Comparison of ENCODE assay signal across 1 cellular context in genomic region chr9:8961186-8961666, GRCh38.
TF ChIP-seq lines count a peak whose summit lies in the region.

No MANE protein-coding gene starts in this region.

TF ChIP-seq in HepG2, 621 proteins besides CTCF, POLR2A, EP300 and RAD21 (continues in another document):
- no peak for TF ChIP-seq NFE2L1 (CRISPR knock-in tag; IDR thresholded peaks at IDR 0.05; ENCODE audit: borderline replicate concordance)
- TF ChIP-seq ZNF331 (CRISPR knock-in tag; IDR thresholded peaks at IDR 0.05), result peak; percentile 78
- no peak for TF ChIP-seq PAWR (CRISPR knock-in tag; IDR thresholded peaks at IDR 0.05; ENCODE audit: borderline replicate concordance)
- TF ChIP-seq HNF4A (CRISPR knock-in tag; IDR thresholded peaks at IDR 0.05), result peak; percentile 82
- no peak for TF ChIP-seq ZNF720 (CRISPR knock-in tag; IDR thresholded peaks at IDR 0.05)
- peak; percentile 44; the same call in 1 of the 2 replicates for TF ChIP-seq TFDP1 (CRISPR knock-in tag; IDR thresholded peaks at IDR 0.05; ENCODE audit: borderline replicate concordance)
- no peak for TF ChIP-seq ZNF777 (CRISPR knock-in tag; IDR thresholded peaks at IDR 0.05)
- TF ChIP-seq ZNF343 (CRISPR knock-in tag; IDR thresholded peaks at IDR 0.05), result no peak
- peak; percentile 81 for TF ChIP-seq BCL6 (CRISPR knock-in tag; IDR thresholded peaks at IDR 0.05)
- TF ChIP-seq ZNF557 (CRISPR knock-in tag; IDR thresholded peaks at IDR 0.05), result no peak
- peak in 1 of 2 experiments; percentile 71; a peak in 2 of 4 replicates for TF ChIP-seq KLF16 (CRISPR knock-in tag; IDR thresholded peaks at IDR 0.05)
- 0 out of 2 replicates have a peak, but pooled peaks have one; percentile 34 for TF ChIP-seq NR2F6 (IDR thresholded peaks at IDR 0.05)
- TF ChIP-seq NR2F6 (CRISPR knock-in tag; IDR thresholded peaks at IDR 0.05), result peak; percentile 78
- no peak for TF ChIP-seq ZNF691 (CRISPR knock-in tag; IDR thresholded peaks at IDR 0.05; ENCODE audit: borderline replicate concordance, low read depth)
- TF ChIP-seq ATF4 (CRISPR knock-in tag; IDR thresholded peaks at IDR 0.05), result peak in 1 of 2 experiments; percentile 95; a peak in 2 of 4 replicates
- TF ChIP-seq CEBPZ (IDR thresholded peaks at IDR 0.05; ENCODE audit: low read length), result no peak
- peak; percentile 92 for TF ChIP-seq SALL1 (CRISPR knock-in tag; IDR thresholded peaks at IDR 0.05)
- TF ChIP-seq ZBTB39 (CRISPR knock-in tag; IDR thresholded peaks at IDR 0.05), result no peak
- TF ChIP-seq MEIS1 (CRISPR knock-in tag; IDR thresholded peaks at IDR 0.05; ENCODE audit: borderline replicate concordance), result no peak
- TF ChIP-seq KAT8 (CRISPR knock-in tag; IDR thresholded peaks at IDR 0.05), result peak; percentile 80
- TF ChIP-seq GABPB1 (CRISPR knock-in tag; IDR thresholded peaks at IDR 0.05), result peak; percentile 22; the same call in 1 of the 2 replicates
- no peak for TF ChIP-seq ZKSCAN5 (CRISPR knock-in tag; IDR thresholded peaks at IDR 0.05)
- TF ChIP-seq ARNT2 (CRISPR knock-in tag; IDR thresholded peaks at IDR 0.05; ENCODE audit: low read depth), result no peak
- TF ChIP-seq LRRFIP1 (CRISPR knock-in tag; conservative IDR thresholded peaks at IDR 0.05), result no peak
- TF ChIP-seq PPARG (CRISPR knock-in tag; conservative IDR thresholded peaks at IDR 0.05), result peak; percentile 96
- TF ChIP-seq FOXA1 (IDR thresholded peaks at IDR 0.05), result no peak
- TF ChIP-seq FOXA1 (CRISPR knock-in tag; IDR thresholded peaks at IDR 0.05), result peak; percentile 61
- TF ChIP-seq NR2F1 (CRISPR knock-in tag; IDR thresholded peaks at IDR 0.05), result peak; percentile 47 to 52; a peak in 3 of 4 replicates
- no peak for TF ChIP-seq ZZZ3 (CRISPR knock-in tag; IDR thresholded peaks at IDR 0.05; ENCODE audit: borderline replicate concordance)
- TF ChIP-seq GFI1 (CRISPR knock-in tag; IDR thresholded peaks at IDR 0.05; ENCODE audit: borderline replicate concordance), result 0 out of 2 replicates have a peak, but pooled peaks have one; percentile 18
- no peak for TF ChIP-seq CENPX (CRISPR knock-in tag; IDR thresholded peaks at IDR 0.05)
- peak; percentile 64 for TF ChIP-seq ZGPAT (CRISPR knock-in tag; IDR thresholded peaks at IDR 0.05)
- no peak for TF ChIP-seq MBNL3 (CRISPR knock-in tag; conservative IDR thresholded peaks at IDR 0.05)
- no peak for TF ChIP-seq SOX6 (IDR thresholded peaks at IDR 0.05)
- peak; percentile 97 for TF ChIP-seq SOX6 (CRISPR knock-in tag; IDR thresholded peaks at IDR 0.05)
- peak; percentile 81 for TF ChIP-seq ERF (CRISPR knock-in tag; IDR thresholded peaks at IDR 0.05)
- TF ChIP-seq REPIN1 (CRISPR knock-in tag; IDR thresholded peaks at IDR 0.05; ENCODE audit: borderline replicate concordance, low read depth), result peak; percentile 62; the same call in 1 of the 2 replicates
- TF ChIP-seq ZNF652 (CRISPR knock-in tag; IDR thresholded peaks at IDR 0.05; ENCODE audit: borderline replicate concordance, low read depth), result peak; percentile 6; the same call in 1 of the 2 replicates
- TF ChIP-seq MAX (IDR thresholded peaks at IDR 0.05), result peak; percentile 84
- TF ChIP-seq GATAD1 (CRISPR knock-in tag; IDR thresholded peaks at IDR 0.05), result 0 out of 2 replicates have a peak, but pooled peaks have one; percentile 34
- TF ChIP-seq ELF3 (CRISPR knock-in tag; IDR thresholded peaks at IDR 0.05), result peak; percentile 70; the same call in 1 of the 2 replicates
- no peak for TF ChIP-seq SIN3A (IDR thresholded peaks at IDR 0.05; ENCODE audit: borderline replicate concordance, low read depth, low read length)
- peak; percentile 72; the same call in 1 of the 2 replicates for TF ChIP-seq NFIC (IDR thresholded peaks at IDR 0.05; ENCODE audit: low read length)
- TF ChIP-seq ZNF841 (CRISPR knock-in tag; IDR thresholded peaks at IDR 0.05; ENCODE audit: borderline replicate concordance), result no peak
- no peak for TF ChIP-seq ZHX2 (IDR thresholded peaks at IDR 0.05; ENCODE audit: low read depth)
- 0 out of 2 replicates have a peak, but pooled peaks have one; percentile 31 for TF ChIP-seq ZHX2 (CRISPR knock-in tag; IDR thresholded peaks at IDR 0.05; ENCODE audit: borderline replicate concordance)
- TF ChIP-seq ZNF530 (CRISPR knock-in tag; IDR thresholded peaks at IDR 0.05; ENCODE audit: low read depth), result no peak
- peak; percentile 39 for TF ChIP-seq SMC3 (IDR thresholded peaks at IDR 0.05; ENCODE audit: low read length)
- TF ChIP-seq ZNF766 (CRISPR knock-in tag; IDR thresholded peaks at IDR 0.05; ENCODE audit: borderline replicate concordance), result no peak
